44 cellular contexts compared by ENCODE assay signal in genomic region chr7:143462045-143462444, GRCh38. TPM values are rescaled to one million over a fixed set of nuclear protein-coding genes. Genes with fewer than 3 reads are reported as not detected.
"Had no signal": no experiment of that assay in that cellular context is flagged by ENCODE, and none has a peak within 500 bp of the region (broad histone marks: within the 10 kb centered on the region; RNA-seq: fewer than 3 reads in every experiment).

No MANE protein-coding gene starts in this region.

- H3K9me3 ChIP-seq: adrenal gland, ascending aorta, body of pancreas, breast epithelium had no signal

- ATAC-seq: activated naive CD4-positive, alpha-beta T cell treated with anti-CD3 and anti-CD28 coated beads, Interleukin-2, amount 50 U/mL, for 72 hours; activated naive CD8-positive, alpha-beta T cell treated with anti-CD3 and anti-CD28 coated beads, Interleukin-2, amount 50 U/mL, for 24 hours; activated T-cell treated with anti-CD3 and anti-CD28 coated beads, Interleukin-2, amount 50 U/mL, for 4 hours; activated T-cell treated with anti-CD3 and anti-CD28 coated beads, Interleukin-2, amount 50 U/mL, for 72 hours; activated T-helper 17 cell treated with anti-CD3 and anti-CD28 coated beads, Interleukin-2, amount 50 U/mL, for 72 hours; body of pancreas had no signal

- FAIRE-seq: astrocyte, bronchial epithelial cell, colon had no signal

- H3K27ac Mint-ChIP-seq: activated naive CD4-positive, alpha-beta T cell treated with anti-CD3 and anti-CD28 coated beads for 36 hours; activated naive CD4-positive, alpha-beta T cell treated with anti-CD3 and anti-CD28 coated beads, Interleukin-2, amount 10 ng/mL, durations not matched to agents 7 days and 5 days; activated naive CD4-positive, alpha-beta T cell treated with anti-CD3 and anti-CD28 coated beads, Interleukin-2, amount 50 U/mL, for 24 hours; activated naive CD4-positive, alpha-beta T cell treated with anti-CD3 and anti-CD28 coated beads, Interleukin-2, amount 50 U/mL, for 72 hours; activated naive CD8-positive, alpha-beta T cell; activated naive CD8-positive, alpha-beta T cell treated with anti-CD3 and anti-CD28 coated beads for 36 hours; activated naive CD8-positive, alpha-beta T cell treated with anti-CD3 and anti-CD28 coated beads, Interleukin-2, amount 10 ng/mL, durations not matched to agents 7 days and 5 days; activated naive CD8-positive, alpha-beta T cell treated with anti-CD3 and anti-CD28 coated beads, Interleukin-2, amount 50 U/mL, for 24 hours; activated T-cell treated with anti-CD3 and anti-CD28 coated beads, Interleukin-2, amount 50 U/mL, for 24 hours; activated T-cell treated with anti-CD3 and anti-CD28 coated beads, Interleukin-2, amount 50 U/mL, for 72 hours; activated T-helper 1 cell treated with anti-CD3 and anti-CD28 coated beads, Interleukin-12 subunit alpha, Interleukin-12 subunit beta, Interleukin-2, Interleukin-4 antibody, amounts not matched to agents 30 ng/mL and 10 ng/mL and 1 ng/mL, durations not matched to agents 14 hours and 24 hours and 36 hours; activated T-helper 17 cell treated with anti-CD3 and anti-CD28 coated beads, Interleukin-2, amount 50 U/mL, for 72 hours; activated T-helper 2 cell treated with anti-CD3 and anti-CD28 coated beads, Interferon-gamma antibody, Interleukin-2, Interleukin-4, amounts not matched to agents 10 μg/mL and 5 μg/mL and 100 μg/mL, durations not matched to agents 14 hours and 24 hours and 36 hours; brain had no signal

- H3K4me3 ChIP-seq: adrenal gland, ascending aorta, body of pancreas, breast epithelium, cardiac muscle cell had no signal

- H3K9me3 Mint-ChIP-seq: activated naive CD4-positive, alpha-beta T cell treated with anti-CD3 and anti-CD28 coated beads, Interleukin-2, amount 50 U/mL, for 24 hours; activated naive CD4-positive, alpha-beta T cell treated with anti-CD3 and anti-CD28 coated beads, Interleukin-2, amount 50 U/mL, for 72 hours; activated naive CD8-positive, alpha-beta T cell treated with anti-CD3 and anti-CD28 coated beads for 36 hours; activated naive CD8-positive, alpha-beta T cell treated with anti-CD3 and anti-CD28 coated beads, Interleukin-2, amount 50 U/mL, for 24 hours; activated T-cell treated with anti-CD3 and anti-CD28 coated beads, Interleukin-2, amount 50 U/mL, for 24 hours; activated T-cell treated with anti-CD3 and anti-CD28 coated beads, Interleukin-2, amount 50 U/mL, for 72 hours; activated T-helper 1 cell treated with anti-CD3 and anti-CD28 coated beads, Interleukin-12 subunit alpha, Interleukin-12 subunit beta, Interleukin-2, Interleukin-4 antibody, amounts not matched to agents 30 ng/mL and 10 ng/mL and 1 ng/mL, durations not matched to agents 14 hours and 24 hours and 36 hours; activated T-helper 17 cell treated with anti-CD3 and anti-CD28 coated beads, Interleukin-2, amount 50 U/mL, for 72 hours; activated T-helper 2 cell treated with anti-CD3 and anti-CD28 coated beads, Interferon-gamma antibody, Interleukin-2, Interleukin-4, amounts not matched to agents 10 μg/mL and 5 μg/mL and 100 μg/mL, durations not matched to agents 14 hours and 24 hours and 36 hours; central memory CD8-positive, alpha-beta T cell had no signal

- H3K27me3 ChIP-seq: adrenal gland, ascending aorta, body of pancreas, brain microvascular endothelial cell, breast epithelium, cardiac muscle cell had no signal

- H3K36me3 Mint-ChIP-seq: activated naive CD4-positive, alpha-beta T cell treated with anti-CD3 and anti-CD28 coated beads, Interleukin-2, amount 10 ng/mL, durations not matched to agents 7 days and 5 days; activated naive CD8-positive, alpha-beta T cell treated with anti-CD3 and anti-CD28 coated beads, Interleukin-2, amount 10 ng/mL, durations not matched to agents 7 days and 5 days; brain had no signal

- H3K4me1 Mint-ChIP-seq: activated naive CD4-positive, alpha-beta T cell treated with anti-CD3 and anti-CD28 coated beads, Interleukin-2, amount 10 ng/mL, durations not matched to agents 7 days and 5 days; activated naive CD8-positive, alpha-beta T cell treated with anti-CD3 and anti-CD28 coated beads, Interleukin-2, amount 10 ng/mL, durations not matched to agents 7 days and 5 days; activated T-helper 17 cell treated with anti-CD3 and anti-CD28 coated beads, Interleukin-2, amount 50 U/mL, for 72 hours; brain; central memory CD8-positive, alpha-beta T cell had no signal

- H3K4me1 ChIP-seq: adrenal gland, ascending aorta, body of pancreas, breast epithelium had no signal

- H3K27me3 Mint-ChIP-seq: activated naive CD4-positive, alpha-beta T cell treated with anti-CD3 and anti-CD28 coated beads, Interleukin-2, amount 10 ng/mL, durations not matched to agents 7 days and 5 days; activated naive CD4-positive, alpha-beta T cell treated with anti-CD3 and anti-CD28 coated beads, Interleukin-2, amount 50 U/mL, for 24 hours; activated naive CD8-positive, alpha-beta T cell; activated naive CD8-positive, alpha-beta T cell treated with anti-CD3 and anti-CD28 coated beads for 36 hours; activated naive CD8-positive, alpha-beta T cell treated with anti-CD3 and anti-CD28 coated beads, Interleukin-2, amount 10 ng/mL, durations not matched to agents 7 days and 5 days; activated naive CD8-positive, alpha-beta T cell treated with anti-CD3 and anti-CD28 coated beads, Interleukin-2, amount 50 U/mL, for 24 hours; activated T-cell treated with anti-CD3 and anti-CD28 coated beads, Interleukin-2, amount 50 U/mL, for 24 hours; activated T-helper 17 cell treated with anti-CD3 and anti-CD28 coated beads, Interleukin-2, amount 50 U/mL, for 72 hours; brain had no signal

- DNase-seq: activated effector memory CD4-positive, alpha-beta T cell treated with anti-CD3 and anti-CD28 coated beads, Interleukin-2, amount 50 U/mL, for 16 hours; activated effector memory CD4-positive, alpha-beta T cell treated with Interleukin-2 at 50 U/mL for 16 hours; activated gamma-delta T cell; activated gamma-delta T cell treated with Interleukin-2 at 50 U/mL for 16 hours; activated naive CD4-positive, alpha-beta T cell; activated naive CD4-positive, alpha-beta T cell treated with anti-CD3 and anti-CD28 coated beads for 36 hours; activated naive CD4-positive, alpha-beta T cell treated with anti-CD3 and anti-CD28 coated beads, Interleukin-2, amount 10 ng/mL, durations not matched to agents 7 days and 5 days; activated naive CD4-positive, alpha-beta T cell treated with anti-CD3 and anti-CD28 coated beads, Interleukin-2, amount 50 U/mL, for 16 hours; activated naive CD4-positive, alpha-beta T cell treated with Interleukin-2 at 50 U/mL for 16 hours; activated naive CD8-positive, alpha-beta T cell treated with anti-CD3 and anti-CD28 coated beads for 36 hours; activated naive CD8-positive, alpha-beta T cell treated with anti-CD3 and anti-CD28 coated beads, Interleukin-2, amount 10 ng/mL, durations not matched to agents 7 days and 5 days; activated naive CD8-positive, alpha-beta T cell treated with anti-CD3 and anti-CD28 coated beads, Interleukin-2, amount 50 U/mL, for 24 hours; activated T-cell treated with anti-CD3 and anti-CD28 coated beads, Interleukin-2, amount 50 U/mL, for 24 hours; activated T-cell treated with anti-CD3 and anti-CD28 coated beads, Interleukin-2, amount 50 U/mL, for 4 hours; activated T-cell treated with anti-CD3 and anti-CD28 coated beads, Interleukin-2, amount 50 U/mL, for 48 hours; activated T-cell treated with anti-CD3 and anti-CD28 coated beads, Interleukin-2, amount 50 U/mL, for 72 hours; adrenal gland; amniotic stem cell; amygdala; anterior cingulate cortex; aorta; body of pancreas; brain microvascular endothelial cell; caudate nucleus; central memory CD4-positive, alpha-beta T cell; cerebellar nuclear complex had no signal

- H3K36me3 ChIP-seq: adrenal gland, ascending aorta, brain microvascular endothelial cell, breast epithelium, cardiac muscle cell had no signal

- H3K27ac ChIP-seq: adrenal gland, ascending aorta, body of pancreas, brain microvascular endothelial cell, breast epithelium, cardiac muscle cell had no signal

- H3K4me3 Mint-ChIP-seq: activated naive CD4-positive, alpha-beta T cell treated with anti-CD3 and anti-CD28 coated beads for 36 hours; activated naive CD4-positive, alpha-beta T cell treated with anti-CD3 and anti-CD28 coated beads, Interleukin-2, amount 10 ng/mL, durations not matched to agents 7 days and 5 days; activated naive CD4-positive, alpha-beta T cell treated with anti-CD3 and anti-CD28 coated beads, Interleukin-2, amount 50 U/mL, for 24 hours; activated naive CD8-positive, alpha-beta T cell; activated naive CD8-positive, alpha-beta T cell treated with anti-CD3 and anti-CD28 coated beads for 36 hours; activated naive CD8-positive, alpha-beta T cell treated with anti-CD3 and anti-CD28 coated beads, Interleukin-2, amount 10 ng/mL, durations not matched to agents 7 days and 5 days; activated naive CD8-positive, alpha-beta T cell treated with anti-CD3 and anti-CD28 coated beads, Interleukin-2, amount 50 U/mL, for 24 hours; activated T-cell treated with anti-CD3 and anti-CD28 coated beads, Interleukin-2, amount 50 U/mL, for 24 hours; activated T-cell treated with anti-CD3 and anti-CD28 coated beads, Interleukin-2, amount 50 U/mL, for 4 hours; activated T-cell treated with anti-CD3 and anti-CD28 coated beads, Interleukin-2, amount 50 U/mL, for 72 hours; activated T-helper 1 cell treated with anti-CD3 and anti-CD28 coated beads, Interleukin-12 subunit alpha, Interleukin-12 subunit beta, Interleukin-2, Interleukin-4 antibody, amounts not matched to agents 30 ng/mL and 10 ng/mL and 1 ng/mL, durations not matched to agents 14 hours and 24 hours and 36 hours; activated T-helper 17 cell treated with anti-CD3 and anti-CD28 coated beads, Interleukin-2, amount 50 U/mL, for 72 hours; brain; central memory CD8-positive, alpha-beta T cell had no signal

RNA-seq across cellular contexts. Expression of gene TAS2R41, which starts 15.6 kb away (rescaled TPM):
- total RNA-seq: activated naive CD4-positive, alpha-beta T cell treated with anti-CD3 and anti-CD28 coated beads for 36 hours; activated naive CD4-positive, alpha-beta T cell treated with anti-CD3 and anti-CD28 coated beads, Interleukin-2, amount 50 U/mL, for 72 hours; activated naive CD8-positive, alpha-beta T cell treated with anti-CD3 and anti-CD28 coated beads for 36 hours; activated naive CD8-positive, alpha-beta T cell treated with anti-CD3 and anti-CD28 coated beads, Interleukin-2, amount 10 ng/mL, durations not matched to agents 7 days and 5 days; activated T-cell treated with anti-CD3 and anti-CD28 coated beads, Interleukin-2, amount 50 U/mL, for 4 hours; activated T-cell treated with anti-CD3 and anti-CD28 coated beads, Interleukin-2, amount 50 U/mL, for 72 hours; activated T-helper 1 cell treated with anti-CD3 and anti-CD28 coated beads, Interleukin-12 subunit alpha, Interleukin-12 subunit beta, Interleukin-2, Interleukin-4 antibody, amounts not matched to agents 30 ng/mL and 10 ng/mL and 1 ng/mL, durations not matched to agents 14 hours and 24 hours and 36 hours; activated T-helper 17 cell treated with anti-CD3 and anti-CD28 coated beads, Interleukin-2, amount 50 U/mL, for 72 hours; activated T-helper 2 cell treated with anti-CD3 and anti-CD28 coated beads, Interferon-gamma antibody, Interleukin-2, Interleukin-4, amounts not matched to agents 10 μg/mL and 5 μg/mL and 100 μg/mL, durations not matched to agents 14 hours and 24 hours and 36 hours; ascending aorta; astrocyte; body of pancreas; bronchial epithelial cell; cardiac muscle cell; cardiac septum; cerebellum; chondrocyte had no signal
- polyA plus RNA-seq: adipose tissue, adrenal gland, aorta, cardiac muscle cell had no signal

RNA-seq across cellular contexts. Expression of gene TAS2R60, which starts 18.8 kb away (rescaled TPM):
- total RNA-seq: activated naive CD4-positive, alpha-beta T cell treated with anti-CD3 and anti-CD28 coated beads for 36 hours; activated naive CD4-positive, alpha-beta T cell treated with anti-CD3 and anti-CD28 coated beads, Interleukin-2, amount 50 U/mL, for 72 hours; activated naive CD8-positive, alpha-beta T cell treated with anti-CD3 and anti-CD28 coated beads for 36 hours; activated T-cell treated with anti-CD3 and anti-CD28 coated beads, Interleukin-2, amount 50 U/mL, for 4 hours; activated T-cell treated with anti-CD3 and anti-CD28 coated beads, Interleukin-2, amount 50 U/mL, for 72 hours; activated T-helper 1 cell treated with anti-CD3 and anti-CD28 coated beads, Interleukin-12 subunit alpha, Interleukin-12 subunit beta, Interleukin-2, Interleukin-4 antibody, amounts not matched to agents 30 ng/mL and 10 ng/mL and 1 ng/mL, durations not matched to agents 14 hours and 24 hours and 36 hours; activated T-helper 17 cell treated with anti-CD3 and anti-CD28 coated beads, Interleukin-2, amount 50 U/mL, for 72 hours; activated T-helper 2 cell treated with anti-CD3 and anti-CD28 coated beads, Interferon-gamma antibody, Interleukin-2, Interleukin-4, amounts not matched to agents 10 μg/mL and 5 μg/mL and 100 μg/mL, durations not matched to agents 14 hours and 24 hours and 36 hours; ascending aorta; astrocyte; body of pancreas; bronchial epithelial cell; cardiac muscle cell; cardiac septum; cerebellum; chondrocyte had no signal
- polyA plus RNA-seq: adipose tissue, adrenal gland, aorta, cardiac muscle cell had no signal

RNA-seq across cellular contexts. Expression of gene EPHA1, which starts 53.4 kb away (rescaled TPM):
- total RNA-seq: activated T-helper 1 cell treated with anti-CD3 and anti-CD28 coated beads, Interleukin-12 subunit alpha, Interleukin-12 subunit beta, Interleukin-2, Interleukin-4 antibody, amounts not matched to agents 30 ng/mL and 10 ng/mL and 1 ng/mL, durations not matched to agents 14 hours and 24 hours and 36 hours; ascending aorta; cardiac septum; chondrocyte had no signal
